In the genomic region with DNA sequence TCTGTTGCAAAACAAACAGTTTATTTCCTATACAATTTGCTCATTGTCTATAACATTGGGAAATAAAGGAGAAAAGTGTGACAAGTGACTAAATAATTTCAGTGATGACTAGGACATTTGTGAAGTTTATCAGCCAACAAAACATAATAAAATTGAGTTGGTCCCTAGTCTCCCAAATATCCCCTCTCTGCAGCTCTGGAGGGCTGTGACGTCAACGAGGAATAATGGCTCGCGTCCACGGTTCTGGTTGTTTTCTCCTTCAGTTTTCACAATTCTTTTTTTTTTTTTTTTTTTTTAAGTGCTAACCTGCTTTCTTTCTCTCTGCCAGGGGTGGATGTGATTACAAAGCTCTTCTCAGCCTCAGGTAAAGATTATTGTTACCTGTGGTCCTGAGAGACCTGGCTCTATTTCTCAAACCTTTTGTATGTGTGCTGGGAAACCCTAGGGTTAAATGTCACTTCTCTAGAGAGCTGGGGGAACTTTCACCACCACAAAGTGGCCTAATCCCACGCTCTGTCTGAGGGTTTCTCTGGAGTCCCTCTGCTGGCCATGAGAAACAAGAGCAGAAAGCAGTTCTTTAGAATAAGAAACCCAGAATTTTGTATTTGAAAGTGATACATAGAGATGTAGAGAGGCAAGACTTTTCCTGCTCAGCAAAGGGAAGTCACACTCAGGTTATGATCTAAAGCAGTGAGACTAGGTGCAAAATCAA, we compare ENCODE assay signal across 8 cellular contexts. TPM values are rescaled to one million over a fixed set of nuclear protein-coding genes. Genes with fewer than 3 reads are reported as not detected.
DNase-seq lines count a peak whose midpoint lies in the region; FAIRE-seq and TF ChIP-seq lines count a peak whose summit lies in the region.

No MANE protein-coding gene starts in this region.

- no peak for TF ChIP-seq POLR2A in spleen (IDR thresholded peaks at IDR 0.05)

- peaks cover 0 to 24% (median 15%) of the 10 kb centered on the region in 6 donors for H3K4me1 ChIP-seq in spleen

- H3K27ac ChIP-seq in spleen: peak overlapping the region in 1 of 8 donors; percentile 65

- in situ Hi-C loops in KBM-7 (cut with MboI; ENCODE audit: low pct_unique_long_range_greater_than_20kb, low sequenced_read_pairs): loop anchor here (25.0 kb wide), 1 partner anchor 993 kb away; no protein-coding TSS in a partner anchor

- TF ChIP-seq CTCF in GM12873 (IDR thresholded peaks at IDR 0.05; ENCODE audit: insufficient read depth, low read depth, low read length, missing control alignments) (peak; percentile 56), WI38 (IDR thresholded peaks at IDR 0.05; ENCODE audit: low read depth, low read length) (peak; percentile 68), spleen (IDR thresholded peaks at IDR 0.05 in 8 of 11, conservative IDR thresholded peaks at IDR 0.05 in 3 of 11) (peak in 7 of 11 experiments; percentile 11 to 53 (median 24))

- no peak for FAIRE-seq in RCC 7860 (lab: Jason Lieb, UNC)

- DNase-seq in AG08395 (ENCODE audit: low spot score) (peak; percentile 65), KBM-7 (peak; percentile 65), glomerular visceral epithelial cell (ENCODE audit: extremely low spot score) (peak; percentile 62), spleen (no peak), RCC 7860 (ENCODE audit: low spot score) (no peak)
- no peak for DNase-seq in NK-92 treated with Interleukin-12 subunit alpha and Interleukin-12 subunit beta, amount 100 ng/mL, for 24 hours (lab: John Stamatoyannopoulos, UW)

- no peaks in the 10 kb centered on the region for H3K36me3 ChIP-seq in spleen

- no peak overlapping the region for H3K4me3 ChIP-seq in WI38 (ENCODE audit: low read depth, low read length)
- no peak overlapping the region for H3K4me3 ChIP-seq in spleen

- intact Hi-C loops in spleen (cut with DNase I; ENCODE audit: low total_unique reads): loop anchor here (10.0 kb wide), 2 partner anchors 875 to 955 kb away; no protein-coding TSS in a partner anchor

- WGBS in spleen, 5 donors: 51 to 71% (median 53%) methylated on average over 6 of the region's 6 CpGs

- no peaks in the 10 kb centered on the region for H3K27me3 ChIP-seq in spleen (replicated peaks in 1 of 7)

- no peaks in the 10 kb centered on the region for H3K9me3 ChIP-seq in spleen

RNA-seq across cellular contexts. Expression of gene ANKRD55, which starts 36.2 kb away (rescaled TPM):
- 1 to 10 TPM; 1.6 to 9.0 (median 3.0) TPM for total RNA-seq in spleen
- 1 to 10 TPM in 1 of 3 donors, under 1 TPM in 2; 0.42 to 2.2 (median 0.43) TPM for polyA plus RNA-seq in spleen

Comparison
In these comparisons a context has a peak if more than half of its experiments do, and no peak if none do; other contexts are left out.
1. DNase-seq: peak in AG08395 (single experiment), KBM-7 (single experiment) and glomerular visceral epithelial cell (single experiment); none in spleen (single experiment), NK-92 treated with Interleukin-12 subunit alpha and Interleukin-12 subunit beta, amount 100 ng/mL, for 24 hours (single experiment) and RCC 7860 (single experiment).
2. Peak in every context shown above with its lines, with median percentiles within 50 percentile points of each other: CTCF ChIP-seq.